ENCODE assay signal across 9 cellular contexts in genomic region chrX:79630033-79631009, GRCh38.
DNase-seq lines count a peak whose midpoint lies in the region; ATAC-seq and TF ChIP-seq lines count a peak whose summit lies in the region.
"Had no signal": no experiment of that assay in that cellular context is flagged by ENCODE, and none has a peak within 500 bp of the region (broad histone marks: within the 10 kb centered on the region; RNA-seq: fewer than 3 reads in every experiment).

No MANE protein-coding gene starts in this region.

- peaks cover 9% of the 10 kb centered on the region for H3K4me1 ChIP-seq in Loucy (ENCODE audit: insufficient read depth, low read length, poor library complexity, severe bottlenecking)
- no peaks in the 10 kb centered on the region for H3K4me1 ChIP-seq in right cardiac atrium (ENCODE audit: control insufficient read depth, insufficient read depth, low read length)
- H3K4me1 ChIP-seq in foreskin keratinocyte = no peaks in the 10 kb centered on the region

- no peaks in the 10 kb centered on the region for H4K20me1 ChIP-seq in Loucy (ENCODE audit: insufficient read depth, low read length, poor library complexity, severe bottlenecking)

- no peaks in the 10 kb centered on the region for H3K36me3 ChIP-seq in Loucy (ENCODE audit: insufficient read depth, low read length)

- no peak overlapping the region for H3K27ac ChIP-seq in right cardiac atrium (ENCODE audit: low read length)
- no peak overlapping the region for H3K27ac ChIP-seq in foreskin keratinocyte

- DNase-seq in GM12864 (ENCODE audit: low read depth) = peak; percentile 0
- DNase-seq in right cardiac atrium = no peak
- DNase-seq in foreskin keratinocyte = no peak
- DNase-seq in NCI-H146 treated with DMSO at 0.1 percent for 48 hours (lab: John Stamatoyannopoulos, UW; ENCODE audit: unreplicated experiment) = no peak
- no peak for DNase-seq in activated naive CD4-positive, alpha-beta T cell treated with Interleukin-2 at 50 U/mL for 16 hours
- DNase-seq: NCI-H2107 had no signal

- no peaks in the 10 kb centered on the region for H3K9me2 ChIP-seq in Loucy (replicated peaks; ENCODE audit: low read depth, low read length)

- no peaks in the 10 kb centered on the region for H3F3A ChIP-seq in Loucy (ENCODE audit: low read depth)

- H3K79me2 ChIP-seq in Loucy (ENCODE audit: insufficient read depth, low read length) = no peaks in the 10 kb centered on the region

- no peaks in the 10 kb centered on the region for H3K27me3 ChIP-seq in Loucy (ENCODE audit: insufficient read depth, low read length, poor library complexity, severe bottlenecking)
- H3K27me3 ChIP-seq in right cardiac atrium (ENCODE audit: control insufficient read depth, insufficient read depth) = no peaks in the 10 kb centered on the region
- H3K27me3 ChIP-seq in foreskin keratinocyte = no peaks in the 10 kb centered on the region

- H3K9ac ChIP-seq in Loucy (ENCODE audit: low read depth, low read length, poor library complexity, severe bottlenecking) = no peak overlapping the region

- TF ChIP-seq CTCF in GM12864 (IDR thresholded peaks at IDR 0.05; ENCODE audit: low read depth, low read length, missing control alignments) (no peak), Loucy (conservative IDR thresholded peaks at IDR 0.05; ENCODE audit: low read length) (no peak), foreskin keratinocyte (conservative IDR thresholded peaks at IDR 0.05) (no peak)

- peak overlapping the region; percentile 48 for H3K4me2 ChIP-seq in Loucy (ENCODE audit: low read depth, low read length, poor library complexity, severe bottlenecking)

- WGBS in right cardiac atrium = 71% methylated on average over 5 of the region's 5 CpGs

- peak; percentile 80 for ATAC-seq in GM19397 (IDR thresholded peaks at IDR 0.05; ENCODE audit: unreplicated experiment)
- ATAC-seq in HG02885 (IDR thresholded peaks at IDR 0.05; ENCODE audit: poor library complexity, unreplicated experiment) = peak; percentile 64
- ATAC-seq in right cardiac atrium = no peak
- no peak for ATAC-seq in foreskin keratinocyte

- H3K4me3 ChIP-seq in GM12864 (ENCODE audit: low read depth, low read length) = no peak overlapping the region
- peak overlapping the region; percentile 37 for H3K4me3 ChIP-seq in Loucy (ENCODE audit: low read length, poor library complexity, severe bottlenecking)
- H3K4me3 ChIP-seq in right cardiac atrium (ENCODE audit: low read length) = no peak overlapping the region

- H3K9me3 ChIP-seq in Loucy (ENCODE audit: insufficient read depth, low read depth, low read length) = no peaks in the 10 kb centered on the region
- no peaks in the 10 kb centered on the region for H3K9me3 ChIP-seq in right cardiac atrium (ENCODE audit: control insufficient read depth, low read length)

- intact Hi-C loops in right cardiac atrium (cut with DNase I) = no loop called here

- peak overlapping the region; percentile 85 for H2AFZ ChIP-seq in Loucy (ENCODE audit: low read length)

Comparison
In these comparisons a context has a peak if more than half of its experiments do, and no peak if none do; other contexts are left out.
1. ATAC-seq: peak in GM19397 (single experiment) and HG02885 (single experiment); none in right cardiac atrium (0 of 2) and foreskin keratinocyte (single experiment).